In genomic region chr15:78872972-78873795, GRCh38 we compare ENCODE assay signal across 8 cellular contexts. TPM values are rescaled to one million over a fixed set of nuclear protein-coding genes. Genes with fewer than 3 reads are reported as not detected.
DNase-seq lines count a peak whose midpoint lies in the region; ATAC-seq and TF ChIP-seq lines count a peak whose summit lies in the region.

No MANE protein-coding gene starts in this region.

- DNase-seq in NCI-H128 (lab: John Stamatoyannopoulos, UW; ENCODE audit: unreplicated experiment) (peak; percentile 46), SW480 (ENCODE audit: low spot score) (peak; percentile 90), heart right ventricle (peak; percentile 81 to 86), progenitor cell of endocrine pancreas (ENCODE audit: low spot score, unreplicated experiment) (peak; percentile 79), upper lobe of right lung (peak; percentile 91)

- ATAC-seq in HG02678 (IDR thresholded peaks at IDR 0.05; ENCODE audit: unreplicated experiment) = peak; percentile 71
- ATAC-seq in heart right ventricle = peak; percentile 72 to 84 (median 78)
- ATAC-seq in upper lobe of right lung = peak; percentile 79

- peak overlapping the region; percentile 57 to 100 (median 93) for H3K4me3 ChIP-seq in heart right ventricle
- peak overlapping the region; percentile 74 for H3K4me3 ChIP-seq in upper lobe of right lung

- TF ChIP-seq CTCF in GM12873 (IDR thresholded peaks at IDR 0.05; ENCODE audit: insufficient read depth, low read depth, low read length, missing control alignments) (peak; percentile 58), heart right ventricle (IDR thresholded peaks at IDR 0.05) (peak in 8 of 9 donors; percentile 13 to 58 (median 40)), progenitor cell of endocrine pancreas (IDR thresholded peaks at IDR 0.05; ENCODE audit: unreplicated experiment) (peak; percentile 66), upper lobe of right lung (IDR thresholded peaks at IDR 0.05) (peak; percentile 39)

- no peaks in the 10 kb centered on the region for H3K36me3 ChIP-seq in heart right ventricle
- no peaks in the 10 kb centered on the region for H3K36me3 ChIP-seq in upper lobe of right lung

- H3K9me3 ChIP-seq in heart right ventricle (no peaks in the 10 kb centered on the region), upper lobe of right lung (no peaks in the 10 kb centered on the region)

- no peaks in the 10 kb centered on the region for H3K27me3 Mint-ChIP-seq in progenitor cell of endocrine pancreas

- H3K36me3 Mint-ChIP-seq in progenitor cell of endocrine pancreas (ENCODE audit: insufficient read depth) = peaks cover 3% of the 10 kb centered on the region

- H3K9me3 Mint-ChIP-seq in progenitor cell of endocrine pancreas (ENCODE audit: low read depth) = no peaks in the 10 kb centered on the region

- peaks cover 25% of the 10 kb centered on the region for H3K4me1 Mint-ChIP-seq in progenitor cell of endocrine pancreas (ENCODE audit: low read depth)

- H3K27ac ChIP-seq in adipose tissue (ENCODE audit: low read depth, low read length) (peak overlapping the region; percentile 67), heart right ventricle (peak overlapping the region; percentile 92 to 100 (median 100)), upper lobe of right lung (peak overlapping the region; percentile 99)

- WGBS in adipose tissue, 3 donors = 0 to 1% (median 0%) methylated on average over 67 to 75 of the region's 75 CpGs
- 0 to 1% methylated on average over 73 to 75 of the region's 75 CpGs for WGBS in heart right ventricle, 2 donors

- H3K4me3 Mint-ChIP-seq in progenitor cell of endocrine pancreas (ENCODE audit: low read depth) = peak overlapping the region; percentile 100

- H3K4me1 ChIP-seq in heart right ventricle (peaks cover 6 to 48% (median 41%) of the 10 kb centered on the region in 9 donors), upper lobe of right lung (peaks cover 32% of the 10 kb centered on the region)

- H3K27me3 ChIP-seq in heart right ventricle (no peaks in the 10 kb centered on the region), upper lobe of right lung (no peaks in the 10 kb centered on the region)

- intact Hi-C loops in heart right ventricle (cut with DNase I) = loop anchor here in 3 of 10 donors (2.0 to 10.0 kb wide), 4 partner anchors 61 to 118 kb away; partner anchors contain the start of gene ADAMTS7 (in 3 of the 3)
- intact Hi-C loops in upper lobe of right lung (cut with DNase I) = no loop called here

- peak overlapping the region; percentile 100 for H3K27ac Mint-ChIP-seq in progenitor cell of endocrine pancreas

RNA-seq across cellular contexts. Expression of gene MORF4L1, which starts 0.5 kb away (rescaled TPM):
- polyA plus RNA-seq in adipose tissue (100 to 1,000 TPM; 111 to 418 (median 276) TPM), heart right ventricle (100 to 1,000 TPM; 119 to 280 TPM)
- total RNA-seq in heart right ventricle (100 to 1,000 TPM; 317 to 399 (median 365) TPM), progenitor cell of endocrine pancreas (438 and 447 TPM in 2 replicates), upper lobe of right lung (261 TPM)

Comparison
In these comparisons a context has a peak if more than half of its experiments do, and no peak if none do; other contexts are left out.
1. Peak in every context shown above with its lines: DNase-seq, ATAC-seq, H3K4me3 ChIP-seq and H3K27ac ChIP-seq.